8 cellular contexts compared by ENCODE assay signal in the genomic region with DNA sequence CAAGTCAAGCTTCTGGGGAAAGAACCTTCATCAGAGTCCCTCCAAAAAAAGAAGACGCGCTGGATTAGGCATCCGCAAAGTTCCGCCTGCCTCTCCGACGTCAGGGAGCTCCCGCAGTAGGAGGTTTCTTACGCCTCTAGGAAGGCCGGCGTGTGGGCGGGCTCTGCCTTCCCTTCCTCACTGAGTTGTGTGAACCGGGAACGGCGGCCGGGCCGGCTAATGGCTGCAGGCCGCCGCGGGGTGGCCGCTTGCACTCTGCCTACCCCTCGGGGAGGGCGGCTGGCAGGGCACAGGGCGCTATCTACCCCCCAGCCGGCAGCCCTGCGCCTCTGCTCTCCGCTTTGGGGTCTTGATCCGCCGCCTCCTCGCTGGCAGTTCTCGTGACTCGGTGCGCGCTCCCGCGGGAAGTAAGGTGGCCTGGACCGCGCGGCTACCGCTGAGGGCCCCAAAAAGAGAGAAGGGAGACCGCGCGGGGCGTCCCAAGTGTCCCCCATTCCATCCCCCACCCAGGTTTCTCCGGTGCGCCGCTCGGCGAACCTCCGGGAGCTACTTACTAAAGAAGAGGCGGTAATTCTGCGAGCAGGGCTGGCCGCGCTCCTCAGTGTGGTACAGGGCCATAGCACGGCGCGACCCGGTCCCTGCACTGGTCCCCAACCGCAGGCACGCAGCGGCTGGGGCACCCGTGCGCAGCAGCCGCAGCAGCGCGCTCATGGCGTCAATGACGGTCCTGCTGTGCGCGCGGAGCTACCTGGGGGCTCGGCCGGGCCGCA. TPM values are rescaled to one million over a fixed set of nuclear protein-coding genes. Genes with fewer than 3 reads are reported as not detected.
DNase-seq lines count a peak whose midpoint lies in the region; TF ChIP-seq lines count a peak whose summit lies in the region.

Gene PPA2 (minus strand): TSS at position 723 of the 770 bp plus-strand sequence. CDS start 12 bp downstream, at position 711.

- H3K9me3 ChIP-seq in H9 (ENCODE audit: control insufficient read depth, low read depth, low read length) (no peaks in the 10 kb centered on the region), SK-N-SH (no peaks in the 10 kb centered on the region)

- no peak within 1 kb of the TSS for H4K91ac ChIP-seq in H9 (ENCODE audit: insufficient read length, low read depth, low read length)

- no peak within 1 kb of the TSS for H2BK12ac ChIP-seq in H9 (ENCODE audit: insufficient read length, low read depth, low read length)

- no peak within 1 kb of the TSS for H3K4ac ChIP-seq in H9 (ENCODE audit: low read depth, low read length)

- DNase-seq in GM03348 (ENCODE audit: low spot score): peak; percentile 87
- DNase-seq in H9: peak; percentile 86
- DNase-seq in M059J (ENCODE audit: low read depth): peak; percentile 88
- peak; percentile 94 for DNase-seq in SK-N-SH
- peak; percentile 87 for DNase-seq in activated naive CD4-positive, alpha-beta T cell treated with anti-CD3 and anti-CD28 coated beads, Interleukin-2, amount 50 U/mL, for 16 hours
- peak; percentile 90 for DNase-seq in germinal center (ENCODE audit: low spot score)
- peak in 55 of 56 donors; percentile 46 to 88 (median 79) for DNase-seq in nucleus accumbens (lab: John Stamatoyannopoulos, UW)
- peak; percentile 86 for DNase-seq in superior temporal gyrus (ENCODE audit: extremely low spot score)

- H4K20me1 ChIP-seq in H9 (ENCODE audit: control insufficient read depth, insufficient read depth, insufficient read length) (no peaks in the 10 kb centered on the region), SK-N-SH (ENCODE audit: insufficient read depth) (no peaks in the 10 kb centered on the region)

- no peaks in the 10 kb centered on the region for H3K79me1 ChIP-seq in H9 (ENCODE audit: insufficient read depth, low read depth, low read length, poor library complexity, severe bottlenecking)

- peaks cover 9% of the 10 kb centered on the region for H3F3A ChIP-seq in SK-N-SH (replicated peaks; ENCODE audit: insufficient read depth)

- peak within 1 kb of the TSS; percentile 75 for H3K18ac ChIP-seq in H9 (ENCODE audit: insufficient read length, low read depth, low read length)

- H3K4me1 Mint-ChIP-seq in H9: peaks cover 17 to 21% of the 10 kb centered on the region in 2 experiments

- H3K4me3 ChIP-seq in SK-N-SH (ENCODE audit: low read depth in 2 of 2, low read length in 1 of 2): peak within 1 kb of the TSS; percentile 84 to 90

- H3K4me2 ChIP-seq in H9 (ENCODE audit: insufficient read depth, insufficient read length, low read length) (peak within 1 kb of the TSS; percentile 99), SK-N-SH (peak within 1 kb of the TSS; percentile 86)

- H3K23ac ChIP-seq in H9 (ENCODE audit: insufficient read length, low read depth, low read length): no peak within 1 kb of the TSS

- H3T11ph ChIP-seq in H9 (ENCODE audit: low read length): peak within 1 kb of the TSS; percentile 22

- H3K27ac ChIP-seq in H9 (ENCODE audit: insufficient read length, low read depth, low read length) (no peak within 1 kb of the TSS), SK-N-SH (ENCODE audit: low read depth in 2 of 2, low read length in 1 of 2) (peak within 1 kb of the TSS; percentile 92 to 96)

- H3K27me3 ChIP-seq in H9 (ENCODE audit: insufficient read depth, low read length): 0 out of 2 replicates have a peak, but pooled peaks cover 3% of the 10 kb centered on the region
- no peaks in the 10 kb centered on the region for H3K27me3 ChIP-seq in SK-N-SH (ENCODE audit: insufficient read depth)

- WGBS in H9 (ENCODE audit: extremely low coverage, insufficient read length, low lambda C conversion rate): no CpG with 5 or more reads among the region's 73 CpGs
- under 1% methylated on average over 21 of the region's 73 CpGs for WGBS in SK-N-SH (ENCODE audit: low lambda C conversion rate)

- CTCF ChIA-PET in SK-N-SH (lab: Yijun Ruan, JAX): interaction anchor here (0.5 to 3.0 kb wide), 43 partner anchors 9 to 617 kb away, joined by 3 to 24 read pairs (median 4); partner anchors contain the start of gene TET2

- H3K4me3 Mint-ChIP-seq in H9: peak within 1 kb of the TSS; percentile 96 to 98

- H3K56ac ChIP-seq in H9 (ENCODE audit: insufficient read length, low read depth, low read length): no peak within 1 kb of the TSS

- no peak within 1 kb of the TSS for H2BK120ac ChIP-seq in H9 (ENCODE audit: low read depth, low read length, poor library complexity, severe bottlenecking)

- no peaks in the 10 kb centered on the region for H3K9me3 Mint-ChIP-seq in H9

- no peak for TF ChIP-seq EP300 in SK-N-SH (IDR thresholded peaks at IDR 0.05; ENCODE audit: borderline replicate concordance in 1 of 2, low read depth in 1 of 2, low read length in 1 of 2)

- H3K79me2 ChIP-seq in H9 (ENCODE audit: insufficient read depth, low read length): peaks cover 1% of the 10 kb centered on the region; the same call in 1 of the 2 replicates
- H3K79me2 ChIP-seq in SK-N-SH (ENCODE audit: insufficient read depth): peaks cover 46% of the 10 kb centered on the region

- H3K9me2 ChIP-seq in SK-N-SH: no peaks in the 10 kb centered on the region

- no peak for TF ChIP-seq RAD21 in SK-N-SH (IDR thresholded peaks at IDR 0.05; ENCODE audit: low read length)

- H3K36me3 Mint-ChIP-seq in H9 (ENCODE audit: insufficient read depth in 1 of 3, low read depth in 3 of 3): peaks cover 0 to 4% (median 0%) of the 10 kb centered on the region in 3 experiments; a peak in 3 of 7 replicates

- peaks cover 3% of the 10 kb centered on the region in 2 experiments for H3K36me3 ChIP-seq in SK-N-SH (replicated peaks in 1 of 2; ENCODE audit: control insufficient read depth in 1 of 2, insufficient read depth in 2 of 2, low read length in 1 of 2)

- H3K23me2 ChIP-seq in H9 (ENCODE audit: insufficient read length, low read depth, low read length, poor library complexity, severe bottlenecking): peaks cover 4% of the 10 kb centered on the region

- no peak within 1 kb of the TSS for H2AK5ac ChIP-seq in H9 (ENCODE audit: insufficient read length, low read length)

- H4K8ac ChIP-seq in H9 (replicated peaks; ENCODE audit: insufficient read length, low read depth, low read length): no peak within 1 kb of the TSS

- TF ChIP-seq CTCF in H9 (conservative IDR thresholded peaks at IDR 0.05) (no peak; the same call in 2 of the 3 replicates), SK-N-SH (IDR thresholded peaks at IDR 0.05) (no peak)

- H3K9ac ChIP-seq in H9 (ENCODE audit: extremely low read depth, insufficient read length, low read length) (peak within 1 kb of the TSS; percentile 80), SK-N-SH (peak within 1 kb of the TSS; percentile 88)

- no peak within 1 kb of the TSS for H2BK20ac ChIP-seq in H9 (ENCODE audit: low read depth, low read length, poor library complexity, severe bottlenecking)

- no peak within 1 kb of the TSS for H2BK15ac ChIP-seq in H9 (ENCODE audit: low read depth, low read length)

- H3K14ac ChIP-seq in H9 (ENCODE audit: insufficient read depth, low read length): peak within 1 kb of the TSS; percentile 89

- POLR2A ChIA-PET in SK-N-SH (lab: Yijun Ruan, JAX): interaction anchor here (0.6 to 1.9 kb wide), 5 partner anchors 12 to 333 kb away, joined by 3 to 16 read pairs (median 3); partner anchors contain the start of gene TET2

- H3K27me3 Mint-ChIP-seq in H9 (ENCODE audit: low read depth): peaks cover 35% of the 10 kb centered on the region

- peaks cover 3% of the 10 kb centered on the region; the same call in 1 of the 2 replicates for H3K4me1 ChIP-seq in H9 (ENCODE audit: insufficient read depth, low read length)
- H3K4me1 ChIP-seq in SK-N-SH (ENCODE audit: control insufficient read depth in 1 of 2, insufficient read depth in 2 of 2, low read depth in 1 of 2, low read length in 1 of 2): peaks cover 8 to 20% of the 10 kb centered on the region in 2 experiments; a peak in 3 of 4 replicates

- no peak within 1 kb of the TSS for H2BK5ac ChIP-seq in H9 (ENCODE audit: insufficient read length, low read length)

- H3K27ac Mint-ChIP-seq in H9: peak within 1 kb of the TSS; percentile 98 to 99 (median 99)

- no peak within 1 kb of the TSS for H4K5ac ChIP-seq in H9 (ENCODE audit: insufficient read length, low read depth, low read length)

- H2AFZ ChIP-seq in H9 (ENCODE audit: low read length): no peak within 1 kb of the TSS
- peak within 1 kb of the TSS; percentile 96 for H2AFZ ChIP-seq in SK-N-SH (ENCODE audit: low read depth)

TF ChIP-seq in SK-N-SH, 30 proteins besides CTCF, POLR2A, EP300 and RAD21 (continues in another document):
- TF ChIP-seq NFIC (IDR thresholded peaks at IDR 0.05; ENCODE audit: borderline replicate concordance) (no peak; the same call in 1 of the 2 replicates), CHD2 (IDR thresholded peaks at IDR 0.05; ENCODE audit: low read length, partially characterized antibody) (peak; percentile 70), SIN3A (IDR thresholded peaks at IDR 0.05; ENCODE audit: borderline replicate concordance, low read depth, low read length) (peak; percentile 58; the same call in 1 of the 2 replicates), YY1 (IDR thresholded peaks at IDR 0.05; ENCODE audit: low read depth) (no peak; the same call in 1 of the 2 replicates), FOSL2 (IDR thresholded peaks at IDR 0.05; ENCODE audit: borderline replicate concordance, low read depth) (no peak), GABPA (IDR thresholded peaks at IDR 0.05; ENCODE audit: low read depth) (no peak), RCOR1 (IDR thresholded peaks at IDR 0.05; ENCODE audit: low read length) (no peak)
- TF ChIP-seq, protein P1, sequence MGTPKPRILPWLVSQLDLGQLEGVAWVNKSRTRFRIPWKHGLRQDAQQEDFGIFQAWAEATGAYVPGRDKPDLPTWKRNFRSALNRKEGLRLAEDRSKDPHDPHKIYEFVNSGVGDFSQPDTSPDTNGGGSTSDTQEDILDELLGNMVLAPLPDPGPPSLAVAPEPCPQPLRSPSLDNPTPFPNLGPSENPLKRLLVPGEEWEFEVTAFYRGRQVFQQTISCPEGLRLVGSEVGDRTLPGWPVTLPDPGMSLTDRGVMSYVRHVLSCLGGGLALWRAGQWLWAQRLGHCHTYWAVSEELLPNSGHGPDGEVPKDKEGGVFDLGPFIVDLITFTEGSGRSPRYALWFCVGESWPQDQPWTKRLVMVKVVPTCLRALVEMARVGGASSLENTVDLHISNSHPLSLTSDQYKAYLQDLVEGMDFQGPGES (IDR thresholded peaks at IDR 0.05; ENCODE audit: low read depth, low read length): no peak

RNA-seq across cellular contexts. Expression of gene PPA2, which starts in this region (rescaled TPM):
- 73.1 and 76.4 TPM in 2 replicates for total RNA-seq in H9 (2021)
- 145 and 159 TPM in 2 replicates for total RNA-seq in M059J (2014; rRNA removed; shearing (Covaris generic))
- polyA plus RNA-seq in SK-N-SH (2012; rRNA removed): 57.8 and 76.1 TPM in 2 replicates
- polyA plus RNA-seq in SK-N-SH (2012; cell fraction: cytosol; rRNA removed): 92.4 and 133 TPM in 2 replicates
- polyA plus RNA-seq in SK-N-SH (2012; cell fraction: nucleus; rRNA removed): 42.1 and 49.3 TPM in 2 replicates
